10 cellular contexts compared by ENCODE assay signal in the genomic region with DNA sequence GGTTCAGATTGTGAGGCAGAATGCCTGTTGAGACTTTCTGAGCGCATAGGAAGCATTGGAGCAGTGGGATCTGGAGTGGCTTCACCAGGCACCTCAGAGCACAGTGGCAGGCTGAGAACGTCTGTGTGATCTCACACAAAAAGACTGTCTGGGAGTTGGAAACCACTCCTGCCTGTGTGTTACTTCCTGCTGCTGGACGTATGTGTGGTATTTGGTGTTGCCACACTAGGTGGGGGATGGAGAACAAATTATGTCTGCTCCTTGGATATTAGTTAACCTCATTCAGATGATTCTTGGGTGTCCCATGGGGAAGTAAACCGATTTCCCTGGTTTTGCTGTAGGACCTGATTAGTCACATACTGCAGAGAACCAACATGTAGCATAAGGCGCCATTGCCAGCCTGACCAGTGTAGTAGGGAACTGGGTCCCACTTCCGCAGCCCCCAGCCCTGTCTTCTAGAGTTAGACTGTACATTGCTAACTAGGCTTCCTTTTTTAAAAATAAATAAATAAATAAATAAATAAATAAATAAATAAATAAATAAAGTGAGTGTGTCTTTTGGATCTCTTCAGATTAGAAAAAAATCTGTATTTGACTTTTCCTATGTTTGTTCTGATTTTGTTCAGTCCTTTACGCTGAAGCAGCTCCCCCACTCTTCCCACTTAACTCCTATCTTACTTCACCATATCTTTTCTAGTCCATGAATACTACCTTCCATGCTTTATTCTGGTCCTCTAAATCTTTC. TPM values are rescaled to one million over a fixed set of nuclear protein-coding genes. Genes with fewer than 3 reads are reported as not detected.
DNase-seq lines count a peak whose midpoint lies in the region; ATAC-seq and TF ChIP-seq lines count a peak whose summit lies in the region.
"Had no signal": no experiment of that assay in that cellular context is flagged by ENCODE, and none has a peak within 500 bp of the region (broad histone marks: within the 10 kb centered on the region; RNA-seq: fewer than 3 reads in every experiment).

No MANE protein-coding gene starts in this region.

- H3K4me1 ChIP-seq in PC-3 (ENCODE audit: insufficient read depth, low read length), result peaks cover 14% of the 10 kb centered on the region

- POLR2A ChIA-PET in PC-3 (lab: Charles Lee; ENCODE audit: unreplicated experiment), result no interaction called here

- H3K4me3 Mint-ChIP-seq in natural killer cell, result peak overlapping the region; percentile 58
- no peak overlapping the region for H3K4me3 Mint-ChIP-seq in stimulated activated memory B cell treated with anti-CD40 and anti-IgM and Interleukin-4, amounts not matched to agents 10 μg/mL and 1 μg/mL and 100 μg/mL, for 72 hours
- H3K4me3 Mint-ChIP-seq: T-helper 1 cell treated with Interleukin-12 subunit alpha and Interleukin-12 subunit beta and Interleukin-4 antibody, amounts not matched to agents 30 μg/mL and 1 μg/mL, for 36 hours had no signal

- no peaks in the 10 kb centered on the region for H3K9me2 ChIP-seq in PC-3 (replicated peaks; ENCODE audit: low read length)

- H2AFZ ChIP-seq in PC-3 (ENCODE audit: low read length), result no peak overlapping the region

- H3K9ac ChIP-seq in PC-3 (ENCODE audit: low read length), result no peak overlapping the region

- no peaks in the 10 kb centered on the region for H3K27me3 ChIP-seq in PC-3 (ENCODE audit: low read length)

- H3K27ac ChIP-seq in PC-3 (ENCODE audit: low read length), result no peak overlapping the region

- H4K20me1 ChIP-seq in PC-3 (ENCODE audit: low read length), result peaks cover 79% of the 10 kb centered on the region

- peak overlapping the region; percentile 72 to 84 for H3K27ac Mint-ChIP-seq in natural killer cell
- H3K27ac Mint-ChIP-seq in stimulated activated memory B cell treated with anti-CD40 and anti-IgM and Interleukin-4, amounts not matched to agents 10 μg/mL and 1 μg/mL and 100 μg/mL, for 72 hours, result no peak overlapping the region
- H3K27ac Mint-ChIP-seq: T-helper 1 cell treated with Interleukin-12 subunit alpha and Interleukin-12 subunit beta and Interleukin-4 antibody, amounts not matched to agents 30 μg/mL and 1 μg/mL, for 36 hours had no signal

- peaks cover 97% of the 10 kb centered on the region for H3K79me2 ChIP-seq in PC-3 (ENCODE audit: low read length)

- no TSS peak for BruUV-seq in PC-3 (replicated peaks; lab: Mats Ljungman, UMichigan)

- H3K9me3 ChIP-seq in PC-3 (ENCODE audit: low read length), result no peaks in the 10 kb centered on the region

- H3K27me3 Mint-ChIP-seq in natural killer cell (ENCODE audit: low read depth in 2 of 2), result no peaks in the 10 kb centered on the region
- no peaks in the 10 kb centered on the region for H3K27me3 Mint-ChIP-seq in stimulated activated memory B cell treated with anti-CD40 and anti-IgM and Interleukin-4, amounts not matched to agents 10 μg/mL and 1 μg/mL and 100 μg/mL, for 72 hours

- no peaks in the 10 kb centered on the region for H3K36me3 Mint-ChIP-seq in natural killer cell
- peaks cover 10% of the 10 kb centered on the region for H3K36me3 Mint-ChIP-seq in stimulated activated memory B cell treated with anti-CD40 and anti-IgM and Interleukin-4, amounts not matched to agents 10 μg/mL and 1 μg/mL and 100 μg/mL, for 72 hours

- H3K4me1 Mint-ChIP-seq in natural killer cell, result peaks cover 80 to 86% of the 10 kb centered on the region in 2 donors
- peaks cover 49% of the 10 kb centered on the region for H3K4me1 Mint-ChIP-seq in stimulated activated memory B cell treated with anti-CD40 and anti-IgM and Interleukin-4, amounts not matched to agents 10 μg/mL and 1 μg/mL and 100 μg/mL, for 72 hours

- intact Hi-C loops in natural killer cell (cut with micrococcal nuclease), result no loop called here
- intact Hi-C loops in PC-3 (cut with micrococcal nuclease), result no loop called here

- H3K4me2 ChIP-seq in PC-3 (ENCODE audit: low read length), result no peak overlapping the region

- ATAC-seq in natural killer cell, result peak; percentile 74 to 92 (median 82)
- no peak for ATAC-seq in HG03354 (IDR thresholded peaks at IDR 0.05; ENCODE audit: poor library complexity, severe bottlenecking, unreplicated experiment)
- ATAC-seq in stimulated activated memory B cell treated with anti-CD40 and anti-IgM and Interleukin-4, amounts not matched to agents 10 μg/mL and 1 μg/mL and 100 μg/mL, for 72 hours, result no peak
- ATAC-seq in PC-3, result no peak
- ATAC-seq: stimulated activated naive CD8-positive, alpha-beta T cell treated with anti-CD3 and anti-CD28 coated beads, Interleukin-15, Interleukin-2, amounts not matched to agents 100 U/mL and 50 U/mL, for 24 hours had no signal

- no peaks in the 10 kb centered on the region for H3F3A ChIP-seq in PC-3 (ENCODE audit: low read length, unreplicated experiment)

- H3K4me3 ChIP-seq in cardiac fibroblast (replicated peaks in 1 of 2; ENCODE audit: low read depth in 2 of 2, low read length in 2 of 2) (no peak overlapping the region), PC-3 (ENCODE audit: low read length) (no peak overlapping the region)

- CTCF ChIA-PET in PC-3 (lab: Charles Lee), result no interaction called here

- no peaks in the 10 kb centered on the region for H3K36me3 ChIP-seq in PC-3 (ENCODE audit: low read depth, low read length)

- DNase-seq in EL (peak; percentile 96), M059J (ENCODE audit: low read depth) (peak; percentile 79), cardiac fibroblast (ENCODE audit: low read depth in 2 of 2) (peak; percentile 91 to 99), natural killer cell (no peak), PC-3 (no peak), COR-L47 (lab: John Stamatoyannopoulos, UW) (no peak)
- DNase-seq: stimulated activated naive CD8-positive, alpha-beta T cell treated with anti-CD3 and anti-CD28 coated beads, Interleukin-15, Interleukin-2, amounts not matched to agents 100 U/mL and 50 U/mL, for 24 hours had no signal

- no peaks in the 10 kb centered on the region for H3K9me3 Mint-ChIP-seq in natural killer cell
- H3K9me3 Mint-ChIP-seq in stimulated activated memory B cell treated with anti-CD40 and anti-IgM and Interleukin-4, amounts not matched to agents 10 μg/mL and 1 μg/mL and 100 μg/mL, for 72 hours, result no peaks in the 10 kb centered on the region
- H3K9me3 Mint-ChIP-seq: T-helper 1 cell treated with Interleukin-12 subunit alpha and Interleukin-12 subunit beta and Interleukin-4 antibody, amounts not matched to agents 30 μg/mL and 1 μg/mL, for 36 hours had no signal

- TF ChIP-seq CTCF in cardiac fibroblast (IDR thresholded peaks at IDR 0.05; ENCODE audit: low read depth, low read length), result no peak
- TF ChIP-seq CTCF in natural killer cell (IDR thresholded peaks at IDR 0.05), result no peak
- no peak for TF ChIP-seq CTCF in PC-3 (conservative IDR thresholded peaks at IDR 0.05; ENCODE audit: low read depth, low read length)

RNA-seq across cellular contexts. Expression of a gene that starts 26.9 kb away (rescaled TPM):
- total RNA-seq in M059J (2014; rRNA removed; shearing (Covaris generic)), result 40.4 and 48.0 TPM in 2 replicates
- total RNA-seq in natural killer cell (10 to 100 TPM; 12.8 to 20.5 (median 14.4) TPM), PC-3 (2014; rRNA removed) (193 and 209 TPM in 2 replicates)

Comparison
In these comparisons a context has a peak if more than half of its experiments do, and no peak if none do; other contexts are left out.
1. DNase-seq: peak in EL (single experiment), M059J (single experiment) and cardiac fibroblast (2 of 2); none in natural killer cell (single experiment), PC-3 (single experiment) and COR-L47 (single experiment).
2. ATAC-seq: peak in natural killer cell (3 of 3); none in HG03354 (single experiment), stimulated activated memory B cell treated with anti-CD40 and anti-IgM and Interleukin-4, amounts not matched to agents 10 μg/mL and 1 μg/mL and 100 μg/mL, for 72 hours (single experiment) and PC-3 (single experiment).